In the genomic region with DNA sequence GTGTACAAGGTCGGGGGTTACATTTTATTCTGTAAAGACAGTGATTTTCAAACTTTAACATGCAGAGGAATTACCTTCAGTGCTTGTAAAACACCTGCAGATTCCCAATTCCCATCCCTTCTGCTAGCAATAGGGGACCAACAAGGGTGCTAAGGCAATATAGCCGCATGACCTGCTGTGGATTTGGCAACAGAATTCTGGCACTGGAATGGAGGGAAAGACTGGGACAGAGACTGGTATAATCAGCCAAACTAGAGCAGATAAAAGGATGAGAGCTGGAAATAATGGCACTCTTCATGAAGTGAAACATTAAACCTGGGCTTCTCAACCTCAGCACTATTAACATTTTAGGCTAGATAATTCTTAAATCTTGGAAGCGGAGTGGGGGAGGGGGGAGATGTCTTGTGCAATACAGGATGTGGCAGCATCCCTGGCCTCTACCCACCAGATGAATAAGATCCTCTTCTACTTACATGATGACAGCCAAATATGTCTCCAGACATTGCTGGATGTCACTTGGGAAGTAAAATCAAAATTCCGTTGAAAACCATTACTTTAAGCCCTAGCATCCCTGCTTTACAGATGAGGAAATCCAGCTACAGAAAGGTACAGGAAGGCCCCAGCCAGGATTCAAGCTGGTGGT, we compare ENCODE assay signal across 13 cellular contexts. TPM values are rescaled to one million over a fixed set of nuclear protein-coding genes. Genes with fewer than 3 reads are reported as not detected.
DNase-seq lines count a peak whose midpoint lies in the region; TF ChIP-seq lines count a peak whose summit lies in the region.
"Had no signal": no experiment of that assay in that cellular context is flagged by ENCODE, and none has a peak within 500 bp of the region (broad histone marks: within the 10 kb centered on the region; RNA-seq: fewer than 3 reads in every experiment).

No MANE protein-coding gene starts in this region.

- peaks cover 19% of the 10 kb centered on the region for H3K4me1 Mint-ChIP-seq in progenitor cell of endocrine pancreas (ENCODE audit: low read depth)

- no peak overlapping the region for H3K9ac ChIP-seq in fibroblast of lung (ENCODE audit: insufficient read depth, low read length)

- no peaks in the 10 kb centered on the region for H3K27me3 ChIP-seq in fibroblast of lung (ENCODE audit: control insufficient read depth, insufficient read depth, low read length)

- H3K27me3 Mint-ChIP-seq in progenitor cell of endocrine pancreas: peaks cover 4% of the 10 kb centered on the region

- H3K9me3 Mint-ChIP-seq in progenitor cell of endocrine pancreas (ENCODE audit: low read depth): no peaks in the 10 kb centered on the region
- H3K9me3 Mint-ChIP-seq: activated T-cell treated with anti-CD3 and anti-CD28 coated beads, Interleukin-2, amount 50 U/mL, for 24 hours had no signal

- DNase-seq in EH (ENCODE audit: low read depth) (peak; percentile 64), NB4 (ENCODE audit: low read depth) (peak; percentile 17), fibroblast of lung (ENCODE audit: low read depth in 2 of 2) (peak; percentile 48 to 60), progenitor cell of endocrine pancreas (ENCODE audit: low spot score, unreplicated experiment) (no peak), SIG-M5 treated with dmso at 0.1 percent for 504 hours (lab: John Stamatoyannopoulos, UW; ENCODE audit: unreplicated experiment) (no peak), NCI-H2081 (lab: John Stamatoyannopoulos, UW) (no peak)
- DNase-seq in activated CD4-positive, alpha-beta T cell treated with anti-CD3 and anti-CD28 coated beads, Interleukin-2, amount 50 U/mL, for 48 hours: no peak
- DNase-seq: activated T-cell treated with anti-CD3 and anti-CD28 coated beads, Interleukin-2, amount 50 U/mL, for 24 hours; DMS79 treated with DMSO at 0.1 percent for 48 hours; NCI-H446 treated with DMSO at 0.1 percent for 48 hours; stimulated activated CD4-positive, alpha-beta T cell treated with anti-CD3 and anti-CD28 coated beads, Interleukin-2, amount 100 ng/mL, for 48 hours had no signal

- H3K4me1 ChIP-seq in fibroblast of lung (ENCODE audit: control insufficient read depth, extremely low read depth, insufficient read depth, low read length): peaks cover 12% of the 10 kb centered on the region

- no peak for TF ChIP-seq POLR2A in NB4 (IDR thresholded peaks at IDR 0.05; ENCODE audit: extremely low read depth, insufficient read length)

- TF ChIP-seq CTCF in NB4 (IDR thresholded peaks at IDR 0.05; ENCODE audit: low read depth, low read length) (no peak), fibroblast of lung (conservative IDR thresholded peaks at IDR 0.05 in 1 of 2, IDR thresholded peaks at IDR 0.05 in 1 of 2; ENCODE audit: low read depth in 1 of 2, low read length in 2 of 2) (no peak), progenitor cell of endocrine pancreas (IDR thresholded peaks at IDR 0.05; ENCODE audit: unreplicated experiment) (no peak)

- H4K20me1 ChIP-seq in fibroblast of lung (ENCODE audit: control insufficient read depth, extremely low read depth, insufficient read depth, low read length): no peaks in the 10 kb centered on the region

- peak overlapping the region; percentile 58 for H3K4me3 Mint-ChIP-seq in progenitor cell of endocrine pancreas (ENCODE audit: low read depth)

- H3K36me3 Mint-ChIP-seq in progenitor cell of endocrine pancreas (ENCODE audit: insufficient read depth): no peaks in the 10 kb centered on the region

- H3K4me2 ChIP-seq in fibroblast of lung (ENCODE audit: extremely low read depth, insufficient read depth, low read length): peak overlapping the region; percentile 79

- H3K4me3 ChIP-seq in NB4 (ENCODE audit: low read depth, low read length) (no peak overlapping the region), fibroblast of lung (replicated peaks in 1 of 4; ENCODE audit: control extremely low read depth in 1 of 4, insufficient read depth in 1 of 4, low read depth in 3 of 4, low read length in 4 of 4) (peak overlapping the region in 3 of 4 experiments; percentile 10 to 82 (median 25))

- no peaks in the 10 kb centered on the region for H3K36me3 ChIP-seq in fibroblast of lung (ENCODE audit: control insufficient read depth, insufficient read depth, low read length)

- no peak overlapping the region for H3K27ac ChIP-seq in fibroblast of lung (ENCODE audit: insufficient read depth, low read length)
- H3K27ac ChIP-seq: epithelial cell of prostate, VCaP had no signal

- peaks cover 58% of the 10 kb centered on the region for H3K79me2 ChIP-seq in fibroblast of lung (ENCODE audit: control insufficient read depth, insufficient read depth, low read length)

- no peaks in the 10 kb centered on the region for H3K9me3 ChIP-seq in fibroblast of lung (ENCODE audit: control insufficient read depth, insufficient read depth, low read depth, low read length)

- H3K27ac Mint-ChIP-seq in progenitor cell of endocrine pancreas: no peak overlapping the region
- H3K27ac Mint-ChIP-seq: activated T-cell treated with anti-CD3 and anti-CD28 coated beads, Interleukin-2, amount 50 U/mL, for 24 hours had no signal

- no peak overlapping the region for H2AFZ ChIP-seq in fibroblast of lung (ENCODE audit: low read length)

RNA-seq across cellular contexts. Expression of a gene that starts 1.8 kb away (rescaled TPM):
- total RNA-seq in fibroblast of lung (16.2 and 31.7 TPM in 2 replicates), progenitor cell of endocrine pancreas (10.9 and 11.5 TPM in 2 replicates)
- 10.0 and 22.8 TPM in 2 replicates for polyA plus RNA-seq in fibroblast of lung
- 26.6 and 45.3 TPM in 2 replicates for polyA plus RNA-seq in fibroblast of lung (2012)
- polyA minus RNA-seq in fibroblast of lung (ENCODE audit: low replicate concordance): 54.7 and 80.7 TPM in 2 replicates

Comparison
In these comparisons a context has a peak if more than half of its experiments do, and no peak if none do; other contexts are left out.
1. DNase-seq: peak in EH (single experiment), NB4 (single experiment) and fibroblast of lung (2 of 2); none in progenitor cell of endocrine pancreas (single experiment), SIG-M5 treated with dmso at 0.1 percent for 504 hours (single experiment), NCI-H2081 (0 of 2) and activated CD4-positive, alpha-beta T cell treated with anti-CD3 and anti-CD28 coated beads, Interleukin-2, amount 50 U/mL, for 48 hours (0 of 2).